In genomic region chr5:143001764-143002351, GRCh38 we compare ENCODE assay signal across 8 cellular contexts.
A peak's percentile ranks its signal among the peaks of the same experiment; 100 is the strongest.
DNase-seq lines count a peak whose midpoint lies in the region; ATAC-seq and TF ChIP-seq lines count a peak whose summit lies in the region.

No MANE protein-coding gene starts in this region.

- H3K9me3 Mint-ChIP-seq in central memory CD8-positive, alpha-beta T cell: no peaks in the 10 kb centered on the region
- no peaks in the 10 kb centered on the region for H3K9me3 Mint-ChIP-seq in nephron

- no peaks in the 10 kb centered on the region for H4K20me1 ChIP-seq in OCI-LY3 (ENCODE audit: insufficient read depth, low read length)

- peaks cover 86% of the 10 kb centered on the region for H3K4me1 Mint-ChIP-seq in central memory CD8-positive, alpha-beta T cell
- H3K4me1 Mint-ChIP-seq in nephron: peaks cover 28% of the 10 kb centered on the region

- peak overlapping the region; percentile 76 for H3K4me3 Mint-ChIP-seq in central memory CD8-positive, alpha-beta T cell
- no peak overlapping the region for H3K4me3 Mint-ChIP-seq in nephron

- peak overlapping the region; percentile 27; the same call in 1 of the 2 replicates for H3K9ac ChIP-seq in OCI-LY3 (ENCODE audit: low read length)

- H3K4me1 ChIP-seq in OCI-LY3 (ENCODE audit: low read length): peaks cover 40% of the 10 kb centered on the region

- H3K27ac Mint-ChIP-seq in central memory CD8-positive, alpha-beta T cell (ENCODE audit: low read depth): peak overlapping the region; percentile 99
- peak overlapping the region; percentile 80 to 92 (median 90) for H3K27ac Mint-ChIP-seq in nephron

- H3K36me3 Mint-ChIP-seq in central memory CD8-positive, alpha-beta T cell (ENCODE audit: insufficient read depth): peaks cover 32% of the 10 kb centered on the region
- H3K36me3 Mint-ChIP-seq in nephron (ENCODE audit: low read depth): no peaks in the 10 kb centered on the region

- peak overlapping the region; percentile 17 for H3K4me3 ChIP-seq in OCI-LY3 (ENCODE audit: low read length)

- no peaks in the 10 kb centered on the region for H3K36me3 ChIP-seq in OCI-LY3 (replicated peaks; ENCODE audit: low read depth, low read length)

- peak overlapping the region; percentile 66 for H3K27ac ChIP-seq in OCI-LY3 (ENCODE audit: low read length)

- TF ChIP-seq CTCF in OCI-LY3 (IDR thresholded peaks at IDR 0.05; ENCODE audit: low read depth, low read length) (no peak), nephron (IDR thresholded peaks at IDR 0.05; ENCODE audit: unreplicated experiment in 3 of 3) (no peak)

- peak overlapping the region; percentile 64 for H3K4me2 ChIP-seq in OCI-LY3 (ENCODE audit: low read length)

- DNase-seq in EL: peak; percentile 86
- no peak for DNase-seq in central memory CD8-positive, alpha-beta T cell (ENCODE audit: low spot score in 2 of 2)
- no peak for DNase-seq in GDM1 (lab: John Stamatoyannopoulos, UW)
- DNase-seq in ureter (ENCODE audit: low spot score): no peak
- DNase-seq in NCI-H82 (lab: John Stamatoyannopoulos, UW): no peak

- H3K9me3 ChIP-seq in OCI-LY3 (ENCODE audit: insufficient read depth, low read length): no peaks in the 10 kb centered on the region

- no peaks in the 10 kb centered on the region for H3K27me3 ChIP-seq in OCI-LY3 (ENCODE audit: low read depth, low read length)

- H3K27me3 Mint-ChIP-seq in central memory CD8-positive, alpha-beta T cell: no peaks in the 10 kb centered on the region
- H3K27me3 Mint-ChIP-seq in nephron (ENCODE audit: low read depth): no peaks in the 10 kb centered on the region

- H2AFZ ChIP-seq in OCI-LY3 (ENCODE audit: low read depth, low read length): no peak overlapping the region

- no peak for ATAC-seq in central memory CD8-positive, alpha-beta T cell (replicated peaks; ENCODE audit: extremely low read depth, poor library complexity, severe bottlenecking)
- ATAC-seq in HG03097 (IDR thresholded peaks at IDR 0.05; ENCODE audit: low FRiP score, unreplicated experiment): no peak

- no peaks in the 10 kb centered on the region for H3K79me2 ChIP-seq in OCI-LY3 (ENCODE audit: low read length)
